In genomic region chr17:1365445-1366039, GRCh38 we compare ENCODE assay signal across 8 cellular contexts. TPM values are rescaled to one million over a fixed set of nuclear protein-coding genes. Genes with fewer than 3 reads are reported as not detected.
DNase-seq lines count a peak whose midpoint lies in the region; ATAC-seq, FAIRE-seq and TF ChIP-seq lines count a peak whose summit lies in the region.

No MANE protein-coding gene starts in this region.

- H3K4me1 Mint-ChIP-seq in immature natural killer cell = peaks cover 59 to 71% of the 10 kb centered on the region in 2 donors

- peak overlapping the region in 1 of 5 donors; percentile 26 for H3K4me3 Mint-ChIP-seq in immature natural killer cell

- CTCF ChIA-PET in A673 (lab: Charles Lee) = interaction anchor here (0.5 to 2.3 kb wide), 22 partner anchors 9 to 348 kb away, joined by 3 to 25 read pairs (median 3); partner anchors contain the start of genes INPP5K, TRARG1 and YWHAE

- FAIRE-seq in GM18507 (lab: Jason Lieb, UNC) (peak; percentile 85), bronchial epithelial cell (lab: Jason Lieb, UNC) (no peak)

- no peak for TF ChIP-seq POLR2A in spleen (IDR thresholded peaks at IDR 0.05)

- peaks cover 0 to 11% (median 9%) of the 10 kb centered on the region in 3 donors for H3K36me3 Mint-ChIP-seq in immature natural killer cell

- H3K27ac ChIP-seq in A673 (ENCODE audit: low read depth, low read length, poor library complexity, severe bottlenecking) (no peak overlapping the region), spleen (peak overlapping the region in 5 of 8 donors; percentile 30 to 58 (median 41))

- no peaks in the 10 kb centered on the region for H3K27me3 ChIP-seq in A673 (replicated peaks; ENCODE audit: insufficient read depth, low read depth, low read length, poor library complexity)
- H3K27me3 ChIP-seq in bronchial epithelial cell (ENCODE audit: control insufficient read depth, insufficient read depth, low read length) = no peaks in the 10 kb centered on the region
- no peaks in the 10 kb centered on the region for H3K27me3 ChIP-seq in spleen (replicated peaks in 1 of 7)

- no TSS peak for BruUV-seq in A673 (replicated peaks; lab: Mats Ljungman, UMichigan)

- ATAC-seq in GM19023 (IDR thresholded peaks at IDR 0.05; ENCODE audit: unreplicated experiment) = no peak

- H3K27ac Mint-ChIP-seq in immature natural killer cell = peak overlapping the region; percentile 46 to 64 (median 58)

- no peaks in the 10 kb centered on the region for H3K9me3 Mint-ChIP-seq in immature natural killer cell

- H3K36me3 ChIP-seq in A673 (ENCODE audit: insufficient read depth, low read length, poor library complexity, severe bottlenecking) (peaks cover 36% of the 10 kb centered on the region), bronchial epithelial cell (ENCODE audit: control insufficient read depth, insufficient read depth, low read length) (peaks cover 8% of the 10 kb centered on the region), spleen (peaks cover 3 to 35% (median 19%) of the 10 kb centered on the region in 6 donors)

- H3K9me3 ChIP-seq in A673 (ENCODE audit: low read depth, low read length, poor library complexity, severe bottlenecking) (no peaks in the 10 kb centered on the region), spleen (no peaks in the 10 kb centered on the region)

- H3K27me3 Mint-ChIP-seq in immature natural killer cell (ENCODE audit: low read depth in 3 of 3) = peaks cover 0 to 9% (median 7%) of the 10 kb centered on the region in 3 donors

- peaks cover 26% of the 10 kb centered on the region for H3K4me1 ChIP-seq in A673 (ENCODE audit: insufficient read depth, low read length, poor library complexity, severe bottlenecking)
- H3K4me1 ChIP-seq in spleen = peaks cover 66 to 100% (median 95%) of the 10 kb centered on the region in 6 donors

- POLR2A ChIA-PET in A673 (lab: Charles Lee; ENCODE audit: low non-redundant PET) = interaction anchor here (0.6 kb wide), 3 partner anchors 29 to 108 kb away, joined by 3 to 7 read pairs (median 3); no protein-coding TSS in a partner anchor

- TF ChIP-seq CTCF in A673 (conservative IDR thresholded peaks at IDR 0.05; ENCODE audit: low read depth, low read length) = peak; percentile 91
- TF ChIP-seq CTCF in bronchial epithelial cell (IDR thresholded peaks at IDR 0.05; ENCODE audit: insufficient read depth, low read length, severe bottlenecking) = peak; percentile 71
- TF ChIP-seq CTCF in spleen (IDR thresholded peaks at IDR 0.05 in 8 of 11, conservative IDR thresholded peaks at IDR 0.05 in 3 of 11) = peak; percentile 67 to 89 (median 86)

- DNase-seq in A673 (ENCODE audit: low spot score) = peak; percentile 91
- DNase-seq in GM18507 (ENCODE audit: extremely low spot score, insufficient read length, low read depth) = peak; percentile 42
- peak; percentile 66 for DNase-seq in NCI-H2171 (lab: John Stamatoyannopoulos, UW)
- peak; percentile 34 for DNase-seq in UCSD-AML1 (lab: John Stamatoyannopoulos, UW; ENCODE audit: unreplicated experiment)
- peak; percentile 75 for DNase-seq in bronchial epithelial cell (ENCODE audit: low read depth)
- peak; percentile 66 to 76 (median 72) for DNase-seq in immature natural killer cell
- no peak for DNase-seq in spleen

- intact Hi-C loops in A673 (cut with micrococcal nuclease; ENCODE audit: unreplicated experiment) (loop anchor here (5.0 to 10.0 kb wide), 2 partner anchors 89 to 152 kb away; partner anchors contain the start of genes CRK and INPP5K), spleen (cut with DNase I; ENCODE audit: low total_unique reads) (no loop called here)

- 11 to 17% (median 14%) methylated on average over 11 of the region's 11 CpGs for WGBS in spleen, 5 donors

- H3K4me3 ChIP-seq in A673 (ENCODE audit: low read depth, low read length, poor library complexity, severe bottlenecking) = no peak overlapping the region
- no peak overlapping the region for H3K4me3 ChIP-seq in bronchial epithelial cell (ENCODE audit: low read depth, low read length)
- H3K4me3 ChIP-seq in spleen = no peak overlapping the region

RNA-seq across cellular contexts. Expression of gene YWHAE, which starts 34.5 kb away (rescaled TPM):
- total RNA-seq in A673 (2021) = 1,404 and 1,447 TPM in 2 replicates
- total RNA-seq in bronchial epithelial cell = 307 and 366 TPM in 2 replicates
- polyA plus RNA-seq in immature natural killer cell = 10 to 100 TPM; 45.9 to 53.5 (median 48.4) TPM
- total RNA-seq in spleen = 100 to 1,000 TPM; 234 to 645 (median 289) TPM
- 100 to 1,000 TPM; 104 to 199 (median 142) TPM for polyA plus RNA-seq in spleen
